In the genomic region with DNA sequence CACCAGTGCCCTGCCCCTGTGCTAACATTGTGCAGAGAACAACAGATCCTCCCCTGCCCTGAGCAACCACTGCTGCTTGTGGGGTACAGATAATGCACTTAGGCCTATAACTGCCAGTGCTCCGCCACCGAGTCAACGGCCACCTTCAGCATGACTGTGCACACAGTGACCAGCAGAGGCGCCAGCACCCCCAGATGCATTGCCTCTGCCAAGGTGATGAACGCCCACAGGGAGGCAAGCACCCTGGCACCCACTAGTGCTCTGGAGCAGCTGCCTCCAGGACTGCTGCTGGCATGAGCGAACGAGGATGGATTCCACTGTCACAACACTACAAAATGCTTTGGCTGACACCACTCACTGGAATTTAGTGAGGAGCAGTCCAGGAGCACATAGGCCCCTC, we compare ENCODE assay signal across 23 cellular contexts.
"Had no signal": no experiment of that assay in that cellular context is flagged by ENCODE, and none has a peak within 500 bp of the region (broad histone marks: within the 10 kb centered on the region; RNA-seq: fewer than 3 reads in every experiment).

No MANE protein-coding gene starts in this region.

- H3K4me1 ChIP-seq: foreskin keratinocyte, left ventricle myocardium inferior, lower lobe of right lung, testis, tibial nerve, upper lobe of right lung, vagina had no signal

- DNase-seq: erythroblast; foreskin keratinocyte; left cardiac atrium; left ventricle myocardium inferior; lower lobe of right lung; natural killer cell; stimulated activated CD4-positive, alpha-beta T cell treated with anti-CD3 and anti-CD28 coated beads, Interleukin-2, amount 100 ng/mL, for 24 hours; stimulated activated CD4-positive, alpha-beta T cell treated with anti-CD3 and anti-CD28 coated beads, Interleukin-4, amount 100 ng/mL, for 4 hours; stimulated activated naive B cell treated with anti-CD40 and anti-IgM and Interleukin-4, amounts not matched to agents 10 μg/mL and 1 μg/mL and 100 μg/mL, for 72 hours; stimulated activated naive CD8-positive, alpha-beta T cell treated with anti-CD3 and anti-CD28 coated beads, Interleukin-15, amount 100 ng/mL, for 72 hours; testis; upper lobe of right lung had no signal

- H3K27ac ChIP-seq: foreskin keratinocyte, hepatocyte, left ventricle myocardium inferior, lower lobe of right lung, skin epidermis, testis, tibial nerve, upper lobe of right lung, vagina had no signal

- H3K27me3 Mint-ChIP-seq: dendritic cell treated with granulocyte-macrophage colony-stimulating factor and Interleukin-4, amounts not matched to agents 40 ng/mL and 50 ng/mL, for 4 days; memory B cell; stimulated activated naive B cell treated with anti-CD40 and anti-IgM and Interleukin-4, amounts not matched to agents 10 μg/mL and 1 μg/mL and 100 μg/mL, for 72 hours; stimulated activated naive CD8-positive, alpha-beta T cell treated with anti-CD3 and anti-CD28 coated beads, Interleukin-15, amount 100 ng/mL, for 72 hours had no signal

- H3K27ac Mint-ChIP-seq: dendritic cell treated with granulocyte-macrophage colony-stimulating factor and Interleukin-4, amounts not matched to agents 40 ng/mL and 50 ng/mL, for 4 days; memory B cell; mesothelial cell of epicardium; natural killer cell; stimulated activated naive B cell treated with anti-CD40 and anti-IgM and Interleukin-4, amounts not matched to agents 10 μg/mL and 1 μg/mL and 100 μg/mL, for 72 hours; stimulated activated naive CD8-positive, alpha-beta T cell treated with anti-CD3 and anti-CD28 coated beads, Interleukin-15, amount 100 ng/mL, for 72 hours had no signal

- H3K4me1 Mint-ChIP-seq: memory B cell; mesothelial cell of epicardium; natural killer cell; neural crest cell; stimulated activated naive B cell treated with anti-CD40 and anti-IgM and Interleukin-4, amounts not matched to agents 10 μg/mL and 1 μg/mL and 100 μg/mL, for 72 hours; stimulated activated naive CD8-positive, alpha-beta T cell treated with anti-CD3 and anti-CD28 coated beads, Interleukin-15, amount 100 ng/mL, for 72 hours had no signal

- H3K9me3 ChIP-seq: lower lobe of right lung, testis, upper lobe of right lung, vagina had no signal

- H3K4me3 ChIP-seq: hepatocyte, left ventricle myocardium inferior, lower lobe of right lung, skin epidermis, testis, tibial nerve, upper lobe of right lung, vagina had no signal

- H3K27me3 ChIP-seq: foreskin keratinocyte, hepatocyte, testis, tibial nerve, upper lobe of right lung, vagina had no signal

- H3K36me3 ChIP-seq: lower lobe of right lung, upper lobe of right lung, vagina had no signal

- H3K4me3 Mint-ChIP-seq: dendritic cell treated with granulocyte-macrophage colony-stimulating factor and Interleukin-4, amounts not matched to agents 40 ng/mL and 50 ng/mL, for 4 days; memory B cell; mesothelial cell of epicardium; natural killer cell; neural crest cell; stimulated activated naive B cell treated with anti-CD40 and anti-IgM and Interleukin-4, amounts not matched to agents 10 μg/mL and 1 μg/mL and 100 μg/mL, for 72 hours; stimulated activated naive CD8-positive, alpha-beta T cell treated with anti-CD3 and anti-CD28 coated beads, Interleukin-15, amount 100 ng/mL, for 72 hours had no signal

- FAIRE-seq: endothelial cell of umbilical vein, keratinocyte had no signal

- ATAC-seq: foreskin keratinocyte; left cardiac atrium; lower lobe of right lung; natural killer cell; sciatic nerve; stimulated activated naive B cell treated with anti-CD40 and anti-IgM and Interleukin-4, amounts not matched to agents 10 μg/mL and 1 μg/mL and 100 μg/mL, for 72 hours; stimulated activated naive CD8-positive, alpha-beta T cell treated with anti-CD3 and anti-CD28 coated beads, Interleukin-15, amount 100 ng/mL, for 72 hours; upper lobe of right lung had no signal
